8 cellular contexts compared by ENCODE assay signal in the genomic region with DNA sequence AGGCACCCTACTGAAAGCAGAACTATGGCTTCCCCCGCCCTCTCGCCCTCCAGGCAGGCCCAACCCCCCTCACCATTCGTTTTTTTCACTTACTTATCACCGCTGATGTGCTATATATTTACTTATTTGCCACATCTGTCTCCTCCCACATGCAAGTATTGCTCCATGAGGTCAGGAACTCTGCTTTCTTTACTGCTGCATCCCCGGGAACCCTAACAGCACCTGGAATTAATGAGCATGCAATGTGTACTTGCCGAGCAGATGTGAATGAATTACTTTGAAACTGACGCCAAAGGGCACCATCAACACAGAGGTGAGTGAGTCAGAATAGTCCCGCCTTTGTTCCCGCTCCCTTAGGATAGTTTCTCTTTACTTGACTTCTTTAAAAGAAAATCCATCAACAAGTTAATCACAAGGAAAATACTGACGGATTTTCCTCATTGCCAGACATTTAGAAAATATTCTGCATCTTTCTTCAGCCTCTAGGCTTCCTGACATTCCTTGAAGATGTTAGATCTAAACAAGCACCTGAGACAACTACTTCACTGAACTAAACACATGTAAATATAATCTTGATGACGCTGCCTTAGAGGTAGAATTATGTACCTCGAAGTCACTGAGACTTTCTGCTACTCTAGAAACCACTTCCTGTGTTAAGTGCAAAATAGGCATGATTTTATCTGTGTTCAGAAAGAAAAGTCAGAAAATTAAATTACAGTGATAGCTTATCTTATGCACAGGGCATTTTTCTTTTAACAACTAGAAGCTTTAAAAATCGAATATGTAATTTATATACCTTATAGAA. TPM values are rescaled to one million over a fixed set of nuclear protein-coding genes. Genes with fewer than 3 reads are reported as not detected.
DNase-seq lines count a peak whose midpoint lies in the region; ATAC-seq and TF ChIP-seq lines count a peak whose summit lies in the region.

No MANE protein-coding gene starts in this region.

- peaks cover 12% of the 10 kb centered on the region for H3K4me1 Mint-ChIP-seq in HFFc6 (ENCODE audit: low read depth)
- peaks cover 6 to 12% of the 10 kb centered on the region in 2 donors for H3K4me1 Mint-ChIP-seq in stimulated activated naive B cell treated with anti-CD40 and anti-IgM and Interleukin-4, amounts not matched to agents 10 μg/mL and 1 μg/mL and 100 μg/mL, for 72 hours

- H3K9me3 ChIP-seq in OCI-LY3 (ENCODE audit: insufficient read depth, low read length), result no peaks in the 10 kb centered on the region
- H3K9me3 ChIP-seq in ectodermal cell (ENCODE audit: control insufficient read depth, low read length), result no peaks in the 10 kb centered on the region
- no peaks in the 10 kb centered on the region for H3K9me3 ChIP-seq in uterus

- H3K9ac ChIP-seq in OCI-LY3 (ENCODE audit: low read length), result no peak overlapping the region

- no peak for TF ChIP-seq CTCF in HFFc6 (IDR thresholded peaks at IDR 0.05)
- no peak for TF ChIP-seq CTCF in OCI-LY3 (IDR thresholded peaks at IDR 0.05; ENCODE audit: low read depth, low read length)
- TF ChIP-seq CTCF in uterus (IDR thresholded peaks at IDR 0.05), result no peak

- H3K36me3 Mint-ChIP-seq in HFFc6 (ENCODE audit: low read depth), result no peaks in the 10 kb centered on the region
- H3K36me3 Mint-ChIP-seq in stimulated activated naive B cell treated with anti-CD40 and anti-IgM and Interleukin-4, amounts not matched to agents 10 μg/mL and 1 μg/mL and 100 μg/mL, for 72 hours, result peaks cover 0 to 1% of the 10 kb centered on the region in 2 donors

- 26 to 37% methylated on average over 12 of the region's 13 CpGs for WGBS in ectodermal cell, 2 experiments

- H4K20me1 ChIP-seq in OCI-LY3 (ENCODE audit: insufficient read depth, low read length), result no peaks in the 10 kb centered on the region

- H3K27ac Mint-ChIP-seq in HFFc6, result no peak overlapping the region
- no peak overlapping the region for H3K27ac Mint-ChIP-seq in stimulated activated naive B cell treated with anti-CD40 and anti-IgM and Interleukin-4, amounts not matched to agents 10 μg/mL and 1 μg/mL and 100 μg/mL, for 72 hours

- no peaks in the 10 kb centered on the region for H3K36me3 ChIP-seq in OCI-LY3 (replicated peaks; ENCODE audit: low read depth, low read length)
- H3K36me3 ChIP-seq in ectodermal cell (ENCODE audit: control insufficient read depth, insufficient read depth, low read length), result no peaks in the 10 kb centered on the region
- no peaks in the 10 kb centered on the region for H3K36me3 ChIP-seq in uterus

- TF ChIP-seq POLR2A in uterus (IDR thresholded peaks at IDR 0.05), result no peak

- H3K4me3 ChIP-seq in OCI-LY3 (ENCODE audit: low read length), result peak overlapping the region; percentile 64
- H3K4me3 ChIP-seq in ectodermal cell (ENCODE audit: insufficient read depth, low read depth, low read length), result no peak overlapping the region
- no peak overlapping the region for H3K4me3 ChIP-seq in uterus

- H2AFZ ChIP-seq in OCI-LY3 (ENCODE audit: low read depth, low read length), result peak overlapping the region; percentile 83; the same call in 1 of the 2 replicates

- no peak overlapping the region for H3K27ac ChIP-seq in OCI-LY3 (ENCODE audit: low read length)
- H3K27ac ChIP-seq in ectodermal cell (ENCODE audit: insufficient read depth, low read depth, low read length, poor library complexity, severe bottlenecking), result peak overlapping the region; percentile 11
- H3K27ac ChIP-seq in uterus, result no peak overlapping the region

- intact Hi-C loops in uterus (cut with DNase I; ENCODE audit: low total_unique reads), result no loop called here

- peak overlapping the region; percentile 82 for H3K4me2 ChIP-seq in OCI-LY3 (ENCODE audit: low read length)

- H3K4me1 ChIP-seq in OCI-LY3 (ENCODE audit: low read length), result peaks cover 23% of the 10 kb centered on the region
- peaks cover 24% of the 10 kb centered on the region for H3K4me1 ChIP-seq in ectodermal cell (ENCODE audit: control insufficient read depth, insufficient read depth, low read length)
- H3K4me1 ChIP-seq in uterus, result no peaks in the 10 kb centered on the region

- peaks cover 14% of the 10 kb centered on the region for H3K27me3 Mint-ChIP-seq in HFFc6 (ENCODE audit: insufficient read depth)
- H3K27me3 Mint-ChIP-seq in stimulated activated naive B cell treated with anti-CD40 and anti-IgM and Interleukin-4, amounts not matched to agents 10 μg/mL and 1 μg/mL and 100 μg/mL, for 72 hours, result peaks cover 5 to 10% of the 10 kb centered on the region in 2 donors

- H3K79me2 ChIP-seq in OCI-LY3 (ENCODE audit: low read length), result no peaks in the 10 kb centered on the region

- peaks cover 9% of the 10 kb centered on the region for H3K27me3 ChIP-seq in OCI-LY3 (ENCODE audit: low read depth, low read length)
- no peaks in the 10 kb centered on the region for H3K27me3 ChIP-seq in ectodermal cell (ENCODE audit: control insufficient read depth, insufficient read depth, low read length, poor library complexity, severe bottlenecking)
- H3K27me3 ChIP-seq in uterus, result no peaks in the 10 kb centered on the region

- H3K9me3 Mint-ChIP-seq in HFFc6, result no peaks in the 10 kb centered on the region
- H3K9me3 Mint-ChIP-seq in stimulated activated naive B cell treated with anti-CD40 and anti-IgM and Interleukin-4, amounts not matched to agents 10 μg/mL and 1 μg/mL and 100 μg/mL, for 72 hours, result no peaks in the 10 kb centered on the region

- DNase-seq in DMS53 treated with DMSO at 0.1 percent for 48 hours (lab: John Stamatoyannopoulos, UW; ENCODE audit: unreplicated experiment) (peak; percentile 93), HFFc6 (no peak), uterus (no peak), HUDEP-2 (lab: John Stamatoyannopoulos, UW; ENCODE audit: unreplicated experiment in 76 of 76) (no peak)
- no peak for DNase-seq in stimulated activated naive B cell treated with anti-CD40 and anti-IgM and Interleukin-4, amounts not matched to agents 10 μg/mL and 1 μg/mL and 100 μg/mL, for 72 hours

- H3K4me3 Mint-ChIP-seq in HFFc6, result peak overlapping the region; percentile 33
- H3K4me3 Mint-ChIP-seq in stimulated activated naive B cell treated with anti-CD40 and anti-IgM and Interleukin-4, amounts not matched to agents 10 μg/mL and 1 μg/mL and 100 μg/mL, for 72 hours, result peak overlapping the region in 1 of 2 donors; percentile 4

- ATAC-seq in stimulated activated naive B cell treated with anti-CD40 and anti-IgM and Interleukin-4, amounts not matched to agents 10 μg/mL and 1 μg/mL and 100 μg/mL, for 72 hours (replicated peaks), result peak; percentile 53 to 58
- ATAC-seq in HG02678 (IDR thresholded peaks at IDR 0.05; ENCODE audit: unreplicated experiment), result no peak

RNA-seq across cellular contexts. Expression of a gene that starts 17.5 kb away (rescaled TPM):
- 10 to 100 TPM; 34.7 to 64.2 (median 41.3) TPM for total RNA-seq in HFFc6 (2021; fragmentation: NEBNext Ultra II Directional; extraction: Animal tissue kit (Norgen Biotek cat#: 25700))
- polyA plus RNA-seq in ectodermal cell (2013, experiment 1 of 4), result 54.3 TPM
- 56.1 TPM for polyA plus RNA-seq in ectodermal cell (2013, experiment 2 of 4)
- 54.9 TPM for polyA plus RNA-seq in ectodermal cell (2013, experiment 3 of 4)
- polyA plus RNA-seq in ectodermal cell (2013, experiment 4 of 4), result 55.7 TPM
- 10 to 100 TPM; 31.5 to 49.2 (median 39.9) TPM for total RNA-seq in uterus
